Comparison of ENCODE assay signal across 9 cellular contexts in genomic region chr13:84574851-84575250, GRCh38.
DNase-seq lines count a peak whose midpoint lies in the region; ATAC-seq and TF ChIP-seq lines count a peak whose summit lies in the region.
"Had no signal": no experiment of that assay in that cellular context is flagged by ENCODE, and none has a peak within 500 bp of the region (broad histone marks: within the 10 kb centered on the region; RNA-seq: fewer than 3 reads in every experiment).

No MANE protein-coding gene starts in this region.

- H3K4me3 ChIP-seq in Loucy (ENCODE audit: low read length, poor library complexity, severe bottlenecking), result no peak overlapping the region
- no peak overlapping the region for H3K4me3 ChIP-seq in brain microvascular endothelial cell (ENCODE audit: low read depth, low read length)

- H3K9me2 ChIP-seq in Loucy (replicated peaks; ENCODE audit: low read depth, low read length), result no peaks in the 10 kb centered on the region

- H3K36me3 Mint-ChIP-seq in nephron (ENCODE audit: low read depth), result no peaks in the 10 kb centered on the region

- H3K9ac ChIP-seq in Loucy (ENCODE audit: low read depth, low read length, poor library complexity, severe bottlenecking), result no peak overlapping the region

- no peak overlapping the region for H3K27ac ChIP-seq in brain microvascular endothelial cell

- TF ChIP-seq CTCF in Loucy (conservative IDR thresholded peaks at IDR 0.05; ENCODE audit: low read length) (peak; percentile 60), brain microvascular endothelial cell (IDR thresholded peaks at IDR 0.05; ENCODE audit: low read depth, low read length, missing control alignments) (peak; percentile 44), nephron (IDR thresholded peaks at IDR 0.05; ENCODE audit: unreplicated experiment in 3 of 3) (peak; percentile 44 to 54 (median 44))

- ATAC-seq in GM21381 (IDR thresholded peaks at IDR 0.05; ENCODE audit: unreplicated experiment) (no peak), HG03457 (IDR thresholded peaks at IDR 0.05; ENCODE audit: unreplicated experiment) (no peak)

- H3K4me2 ChIP-seq in Loucy (ENCODE audit: low read depth, low read length, poor library complexity, severe bottlenecking), result no peak overlapping the region

- no peaks in the 10 kb centered on the region for H3K4me1 Mint-ChIP-seq in nephron

- H3K27me3 ChIP-seq in Loucy (ENCODE audit: insufficient read depth, low read length, poor library complexity, severe bottlenecking), result no peaks in the 10 kb centered on the region
- H3K27me3 ChIP-seq in brain microvascular endothelial cell (replicated peaks), result no peaks in the 10 kb centered on the region

- H2AFZ ChIP-seq in Loucy (ENCODE audit: low read length), result 0 out of 2 replicates have a peak overlapping the region, but pooled peaks have one; percentile 1

- no peaks in the 10 kb centered on the region for H3K9me3 ChIP-seq in Loucy (ENCODE audit: insufficient read depth, low read depth, low read length)

- no peaks in the 10 kb centered on the region for H4K20me1 ChIP-seq in Loucy (ENCODE audit: insufficient read depth, low read length, poor library complexity, severe bottlenecking)

- H3F3A ChIP-seq in Loucy (ENCODE audit: low read depth), result no peaks in the 10 kb centered on the region

- DNase-seq in EH (ENCODE audit: low read depth), result peak; percentile 44
- peak; percentile 12 for DNase-seq in brain microvascular endothelial cell
- no peak for DNase-seq in HuH-7.5 (ENCODE audit: low spot score)
- DNase-seq: SHP77 treated with DMSO at 0.1 percent for 48 hours, trophoblast cell had no signal

- in situ Hi-C loops in brain microvascular endothelial cell (cut with HindIII; ENCODE audit: low pct_ligation_motif_present, low sequenced_read_pairs), result no loop called here

- no peaks in the 10 kb centered on the region for H3K27me3 Mint-ChIP-seq in nephron (ENCODE audit: low read depth)

- H3K9me3 Mint-ChIP-seq in nephron, result no peaks in the 10 kb centered on the region

- H3K4me3 Mint-ChIP-seq in nephron, result no peak overlapping the region

- no peaks in the 10 kb centered on the region for H3K4me1 ChIP-seq in Loucy (ENCODE audit: insufficient read depth, low read length, poor library complexity, severe bottlenecking)

- no peaks in the 10 kb centered on the region for H3K79me2 ChIP-seq in Loucy (ENCODE audit: insufficient read depth, low read length)

- no peaks in the 10 kb centered on the region for H3K36me3 ChIP-seq in Loucy (ENCODE audit: insufficient read depth, low read length)
- no peaks in the 10 kb centered on the region for H3K36me3 ChIP-seq in brain microvascular endothelial cell (replicated peaks)

- no peak overlapping the region for H3K27ac Mint-ChIP-seq in nephron
